8 cellular contexts compared by ENCODE assay signal in genomic region chr6:11043552-11043960, GRCh38. TPM values are rescaled to one million over a fixed set of nuclear protein-coding genes. Genes with fewer than 3 reads are reported as not detected.
DNase-seq lines count a peak whose midpoint lies in the region; ATAC-seq lines count a peak whose summit lies in the region.

No MANE protein-coding gene starts in this region.

- H3K4me1 ChIP-seq in mesendoderm (ENCODE audit: control insufficient read depth, low read depth, low read length), result peaks cover 5% of the 10 kb centered on the region

- H3K27me3 Mint-ChIP-seq in central memory CD8-positive, alpha-beta T cell, result peaks cover 89% of the 10 kb centered on the region

- H3K27ac ChIP-seq in mesendoderm (ENCODE audit: low read depth, low read length), result no peak overlapping the region

- no peak overlapping the region for H2BK15ac ChIP-seq in mesendoderm (replicated peaks; ENCODE audit: low read depth)

- peak overlapping the region; percentile 62 for H3K4me3 ChIP-seq in mesendoderm (ENCODE audit: low read length)

- WGBS in mesendoderm (ENCODE audit: extremely low coverage, insufficient coverage, low lambda C conversion rate), result no CpG with 5 or more reads among the region's 42 CpGs

- no peak overlapping the region for H2AK5ac ChIP-seq in mesendoderm (ENCODE audit: low read length)

- H3K9ac ChIP-seq in mesendoderm (ENCODE audit: low read length), result peak overlapping the region; percentile 80

- peak; percentile 23 for ATAC-seq in HG03280 (IDR thresholded peaks at IDR 0.05; ENCODE audit: unreplicated experiment)
- ATAC-seq in central memory CD8-positive, alpha-beta T cell (replicated peaks; ENCODE audit: extremely low read depth, poor library complexity, severe bottlenecking), result no peak

- H2BK5ac ChIP-seq in mesendoderm (ENCODE audit: low read length), result no peak overlapping the region

- no peak overlapping the region for H4K5ac ChIP-seq in mesendoderm (ENCODE audit: low read length)

- H3K4me2 ChIP-seq in mesendoderm (ENCODE audit: low read length), result peak overlapping the region; percentile 90

- in situ Hi-C loops in KBM-7 (cut with MboI; ENCODE audit: low pct_unique_long_range_greater_than_20kb, low sequenced_read_pairs), result no loop called here

- DNase-seq in Daoy (ENCODE audit: low read depth) (peak; percentile 50), mesendoderm (peak; percentile 34), SW480 (ENCODE audit: low spot score) (no peak), KBM-7 (no peak), NCI-H774 (lab: John Stamatoyannopoulos, UW) (no peak)
- no peak for DNase-seq in central memory CD8-positive, alpha-beta T cell (ENCODE audit: low spot score in 2 of 2)
- no peak for DNase-seq in stimulated activated CD4-positive, alpha-beta T cell treated with anti-CD3 and anti-CD28 coated beads, Interleukin-4, amount 100 ng/mL, for 4 hours

- H3K36me3 Mint-ChIP-seq in central memory CD8-positive, alpha-beta T cell (ENCODE audit: insufficient read depth), result peaks cover 2% of the 10 kb centered on the region

- no peaks in the 10 kb centered on the region for H3K9me3 Mint-ChIP-seq in central memory CD8-positive, alpha-beta T cell

- no peak overlapping the region for H3K27ac Mint-ChIP-seq in central memory CD8-positive, alpha-beta T cell (ENCODE audit: low read depth)

- H4K8ac ChIP-seq in mesendoderm (ENCODE audit: low read depth, low read length), result no peak overlapping the region

- peak overlapping the region; percentile 82 for H3K18ac ChIP-seq in mesendoderm (ENCODE audit: low read length)

- peak overlapping the region; percentile 87 for H3K56ac ChIP-seq in mesendoderm (ENCODE audit: low read length)

- H3K4ac ChIP-seq in mesendoderm (ENCODE audit: low read depth, low read length), result no peak overlapping the region

- H3K79me1 ChIP-seq in mesendoderm (ENCODE audit: low read length), result no peaks in the 10 kb centered on the region

- peak overlapping the region; percentile 85 for H3K23ac ChIP-seq in mesendoderm (ENCODE audit: low read length)

- no peak overlapping the region for H2BK120ac ChIP-seq in mesendoderm (ENCODE audit: low read depth, low read length)

- H3K4me1 Mint-ChIP-seq in central memory CD8-positive, alpha-beta T cell, result peaks cover 10% of the 10 kb centered on the region

- H3K4me3 Mint-ChIP-seq in central memory CD8-positive, alpha-beta T cell, result peak overlapping the region; percentile 39

- H3K79me2 ChIP-seq in mesendoderm (ENCODE audit: control insufficient read depth, insufficient read depth, low read length), result no peaks in the 10 kb centered on the region

- H3K36me3 ChIP-seq in mesendoderm (ENCODE audit: control insufficient read depth, insufficient read depth, low read length), result no peaks in the 10 kb centered on the region

- H3K27me3 ChIP-seq in mesendoderm (ENCODE audit: insufficient read depth, low read length, poor library complexity), result peaks cover 13% of the 10 kb centered on the region

RNA-seq across cellular contexts. Expression of gene ELOVL2, which starts 0.5 kb away (rescaled TPM):
- 11.3 and 11.5 TPM in 2 replicates for total RNA-seq in Daoy (2014; rRNA removed; shearing (Covaris generic))
- polyA plus RNA-seq in mesendoderm (2013, experiment 1 of 2), result 3.0 TPM
- polyA plus RNA-seq in mesendoderm (2013, experiment 2 of 2), result 3.3 TPM

RNA-seq across cellular contexts. Expression of gene SMIM13, which starts 50.1 kb away (rescaled TPM):
- 28.3 and 29.0 TPM in 2 replicates for total RNA-seq in Daoy (2014; rRNA removed; shearing (Covaris generic))
- 9.3 TPM for polyA plus RNA-seq in mesendoderm (2013, experiment 1 of 2)
- 9.0 TPM for polyA plus RNA-seq in mesendoderm (2013, experiment 2 of 2)

Comparison
In these comparisons a context has a peak if more than half of its experiments do, and no peak if none do; other contexts are left out.
1. DNase-seq: peak in Daoy (single experiment) and mesendoderm (single experiment); none in central memory CD8-positive, alpha-beta T cell (0 of 2), SW480 (single experiment), stimulated activated CD4-positive, alpha-beta T cell treated with anti-CD3 and anti-CD28 coated beads, Interleukin-4, amount 100 ng/mL, for 4 hours (0 of 2), KBM-7 (single experiment) and NCI-H774 (single experiment).